In genomic region chr2:108594982-108595464, GRCh38 we compare ENCODE assay signal across 7 cellular contexts.
DNase-seq lines count a peak whose midpoint lies in the region; ATAC-seq and TF ChIP-seq lines count a peak whose summit lies in the region.

No MANE protein-coding gene starts in this region.

- WGBS in esophagus muscularis mucosa, result 37% methylated on average over 3 of the region's 4 CpGs

- H3K4me1 ChIP-seq in SJSA1 (replicated peaks) (peaks cover 54% of the 10 kb centered on the region), esophagus muscularis mucosa (peaks cover 37 to 80% (median 71%) of the 10 kb centered on the region in 4 donors)

- H3K36me3 ChIP-seq in SJSA1 (no peaks in the 10 kb centered on the region), esophagus muscularis mucosa (no peaks in the 10 kb centered on the region)

- H3K9me3 ChIP-seq in SJSA1 (replicated peaks) (no peaks in the 10 kb centered on the region), esophagus muscularis mucosa (no peaks in the 10 kb centered on the region)

- DNase-seq in SJSA1 (ENCODE audit: low read depth in 1 of 2, low spot score in 2 of 2), result peak; percentile 92 to 93
- DNase-seq in esophagus muscularis mucosa (ENCODE audit: extremely low spot score), result no peak
- DNase-seq in pulmonary artery endothelial cell (ENCODE audit: low read depth, low spot score), result peak; percentile 80
- DNase-seq in NCI-H345 treated with DMSO at 0.1 percent for 48 hours (lab: John Stamatoyannopoulos, UW; ENCODE audit: unreplicated experiment), result no peak
- DNase-seq in stimulated activated CD4-positive, alpha-beta T cell treated with anti-CD3 and anti-CD28 coated beads, Interleukin-4, amount 100 ng/mL, for 24 hours, result no peak

- H3K27me3 ChIP-seq in SJSA1 (replicated peaks) (no peaks in the 10 kb centered on the region), esophagus muscularis mucosa (no peaks in the 10 kb centered on the region)

- intact Hi-C loops in esophagus muscularis mucosa (cut with DNase I), result loop anchor here (5.0 kb wide), 1 partner anchor 42 kb away; no protein-coding TSS in a partner anchor

- H3K27ac ChIP-seq in SJSA1, result peak overlapping the region; percentile 91
- H3K27ac ChIP-seq in esophagus muscularis mucosa (replicated peaks in 1 of 4), result peak overlapping the region; percentile 61 to 72 (median 68)

- TF ChIP-seq POLR2A in esophagus muscularis mucosa (IDR thresholded peaks at IDR 0.05; ENCODE audit: low read depth), result no peak

- peak; percentile 55 for ATAC-seq in GM18867 (IDR thresholded peaks at IDR 0.05; ENCODE audit: unreplicated experiment)
- peak; percentile 61 for ATAC-seq in HG03097 (IDR thresholded peaks at IDR 0.05; ENCODE audit: low FRiP score, unreplicated experiment)

- TF ChIP-seq EP300 in esophagus muscularis mucosa (IDR thresholded peaks at IDR 0.05), result no peak

- no peak for TF ChIP-seq CTCF in esophagus muscularis mucosa (IDR thresholded peaks at IDR 0.05)

- no peak overlapping the region for H3K4me3 ChIP-seq in SJSA1
- H3K4me3 ChIP-seq in esophagus muscularis mucosa, result no peak overlapping the region

Comparison
In these comparisons a context has a peak if more than half of its experiments do, and no peak if none do; other contexts are left out.
1. DNase-seq: peak in SJSA1 (2 of 2) and pulmonary artery endothelial cell (single experiment); none in esophagus muscularis mucosa (single experiment), NCI-H345 treated with DMSO at 0.1 percent for 48 hours (single experiment) and stimulated activated CD4-positive, alpha-beta T cell treated with anti-CD3 and anti-CD28 coated beads, Interleukin-4, amount 100 ng/mL, for 24 hours (single experiment).